In the genomic region with DNA sequence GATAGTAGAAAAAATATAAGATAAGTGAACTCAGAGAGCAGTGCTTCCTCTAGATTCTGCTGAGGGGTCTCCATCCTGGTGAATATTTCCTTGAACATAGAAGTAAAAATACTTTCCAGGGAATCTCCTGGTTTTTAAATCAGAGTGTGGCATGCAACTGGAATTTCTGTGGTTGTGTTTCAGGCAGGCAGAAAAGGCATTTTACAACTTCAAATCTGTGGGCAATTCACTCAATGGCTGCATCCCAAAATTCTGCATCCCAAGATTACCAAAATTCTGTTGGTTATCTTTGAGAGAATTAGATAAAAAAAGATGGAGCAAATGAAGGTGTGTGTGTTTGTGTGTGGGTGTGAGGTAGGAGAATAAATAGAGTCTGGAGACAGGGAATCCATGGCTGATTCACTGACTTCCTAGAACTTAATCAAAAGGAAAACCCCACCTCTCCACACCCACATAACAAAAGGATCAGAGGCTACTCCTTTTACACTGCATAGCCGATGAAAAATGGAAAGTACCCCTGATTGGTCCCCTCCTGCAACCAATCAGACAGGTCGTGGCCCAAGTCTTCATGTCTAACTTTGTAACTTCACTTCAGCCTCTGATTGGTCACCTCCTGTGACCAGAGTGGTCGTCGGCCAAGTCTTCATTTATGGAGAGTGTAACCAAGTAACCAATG, we compare ENCODE assay signal across 31 cellular contexts.
DNase-seq lines count a peak whose midpoint lies in the region; ATAC-seq, FAIRE-seq and TF ChIP-seq lines count a peak whose summit lies in the region.
"Had no signal": no experiment of that assay in that cellular context is flagged by ENCODE, and none has a peak within 500 bp of the region (broad histone marks: within the 10 kb centered on the region; RNA-seq: fewer than 3 reads in every experiment).

No MANE protein-coding gene starts in this region.

- WGBS in heart left ventricle, 4 donors: 83 to 87% (median 85%) methylated on average over 4 of the region's 4 CpGs

- FAIRE-seq in bronchial epithelial cell (lab: Jason Lieb, UNC): no peak
- FAIRE-seq: H54, pancreas, urothelium cell line had no signal

- H3K36me3 Mint-ChIP-seq in type B pancreatic cell: peaks cover 9% of the 10 kb centered on the region

- H3K27me3 Mint-ChIP-seq in type B pancreatic cell: no peaks in the 10 kb centered on the region
- H3K27me3 Mint-ChIP-seq: stimulated activated naive B cell treated with anti-CD40 and anti-IgM and Interleukin-4, amounts not matched to agents 10 μg/mL and 1 μg/mL and 100 μg/mL, for 72 hours had no signal

- peak overlapping the region; percentile 96 for H3K27ac Mint-ChIP-seq in type B pancreatic cell
- H3K27ac Mint-ChIP-seq: activated CD4-positive, alpha-beta T cell treated with anti-CD3 and anti-CD28 coated beads for 36 hours; activated T-helper 2 cell treated with anti-CD3 and anti-CD28 coated beads, Interferon-gamma antibody, Interleukin-2, Interleukin-4, amounts not matched to agents 10 μg/mL and 5 μg/mL and 100 μg/mL, durations not matched to agents 14 hours and 24 hours and 36 hours; stimulated activated naive B cell treated with anti-CD40 and anti-IgM and Interleukin-4, amounts not matched to agents 10 μg/mL and 1 μg/mL and 100 μg/mL, for 72 hours had no signal

- peaks cover 13% of the 10 kb centered on the region for H3K4me1 Mint-ChIP-seq in type B pancreatic cell (ENCODE audit: unreplicated experiment)
- H3K4me1 Mint-ChIP-seq: nephron had no signal

- intact Hi-C loops in heart left ventricle (cut with DNase I): no loop called here
- intact Hi-C loops in cardiac septum (cut with DNase I): loop anchor here (5.0 kb wide), 1 partner anchor 53 kb away; no protein-coding TSS in a partner anchor

- peaks cover 0 to 8% (median 0%) of the 10 kb centered on the region in 12 donors for H3K9me3 ChIP-seq in heart left ventricle
- H3K9me3 ChIP-seq: gastroesophageal sphincter, pancreas had no signal

- TF ChIP-seq POLR2A in heart left ventricle (IDR thresholded peaks at IDR 0.05): no peak

- H3K9me3 Mint-ChIP-seq in type B pancreatic cell: no peaks in the 10 kb centered on the region

- H3K4me1 ChIP-seq in heart left ventricle: peaks cover 0 to 13% (median 4%) of the 10 kb centered on the region in 12 donors
- H3K4me1 ChIP-seq: gastroesophageal sphincter, pancreas had no signal

- H3K36me3 ChIP-seq in heart left ventricle (no peaks in the 10 kb centered on the region), bronchial epithelial cell (ENCODE audit: control insufficient read depth, insufficient read depth, low read length) (no peaks in the 10 kb centered on the region)
- H3K36me3 ChIP-seq: gastroesophageal sphincter, pancreas had no signal

- ATAC-seq in heart left ventricle (peak in 2 of 4 donors; percentile 51 to 75), GM19467 (IDR thresholded peaks at IDR 0.05; ENCODE audit: unreplicated experiment) (no peak), GM21447 (IDR thresholded peaks at IDR 0.05; ENCODE audit: unreplicated experiment) (no peak)
- ATAC-seq: activated CD4-positive, alpha-beta T cell treated with anti-CD3 and anti-CD28 coated beads for 36 hours; gastroesophageal sphincter; mucosa of descending colon; pancreas; stimulated activated naive B cell treated with anti-CD40 and anti-IgM and Interleukin-4, amounts not matched to agents 10 μg/mL and 1 μg/mL and 100 μg/mL, for 72 hours had no signal

- peak overlapping the region in 9 of 12 donors; percentile 12 to 74 (median 54) for H3K27ac ChIP-seq in heart left ventricle
- H3K27ac ChIP-seq: gastroesophageal sphincter, hepatocyte, pancreas had no signal

- TF ChIP-seq CTCF in heart left ventricle (IDR thresholded peaks at IDR 0.05): no peak
- no peak for TF ChIP-seq CTCF in bronchial epithelial cell (IDR thresholded peaks at IDR 0.05; ENCODE audit: insufficient read depth, low read length, severe bottlenecking)
- no peak for TF ChIP-seq CTCF in fibroblast of the aortic adventitia (IDR thresholded peaks at IDR 0.05; ENCODE audit: insufficient read depth, low read length)
- no peak for TF ChIP-seq CTCF in type B pancreatic cell (conservative IDR thresholded peaks at IDR 0.05)

- no peak for DNase-seq in heart left ventricle
- DNase-seq in cardiac septum (ENCODE audit: low spot score): no peak
- DNase-seq in bronchial epithelial cell (ENCODE audit: low read depth): peak; percentile 61
- DNase-seq in fibroblast of the aortic adventitia (ENCODE audit: low read depth): peak; percentile 32
- no peak for DNase-seq in type B pancreatic cell (ENCODE audit: extremely low spot score, unreplicated experiment)
- no peak for DNase-seq in SKM-1 (lab: John Stamatoyannopoulos, UW; ENCODE audit: unreplicated experiment)
- DNase-seq: activated CD4-positive, alpha-beta T cell treated with anti-CD3 and anti-CD28 coated beads for 36 hours; activated CD8-positive, alpha-beta memory T cell treated with anti-CD3 and anti-CD28 coated beads for 24 hours; activated naive CD4-positive, alpha-beta T cell treated with anti-CD3 and anti-CD28 coated beads, Interleukin-2, amount 50 U/mL, for 16 hours; activated T-cell treated with anti-CD3 and anti-CD28 coated beads for 4 hours; effector CD4-positive, alpha-beta T cell; erythroblast; mucosa of descending colon; NCI-H1436; NCI-H2081 treated with DMSO at 0.1 percent for 48 hours; NCI-H526 treated with DMSO at 0.1 percent for 48 hours; NK-92 treated with Interleukin-12 subunit alpha and Interleukin-12 subunit beta, amount 100 ng/mL, for 24 hours; pancreas; stimulated activated naive B cell treated with anti-CD40 and anti-IgM and Interleukin-4, amounts not matched to agents 10 μg/mL and 1 μg/mL and 100 μg/mL, for 72 hours; SW 1271 had no signal

- H3K4me3 Mint-ChIP-seq in type B pancreatic cell: no peak overlapping the region
- H3K4me3 Mint-ChIP-seq: activated CD4-positive, alpha-beta T cell treated with anti-CD3 and anti-CD28 coated beads for 36 hours; CD4-positive, CD25-positive, alpha-beta regulatory T cell; nephron; stimulated activated naive B cell treated with anti-CD40 and anti-IgM and Interleukin-4, amounts not matched to agents 10 μg/mL and 1 μg/mL and 100 μg/mL, for 72 hours had no signal

- no peak overlapping the region for H3K4me3 ChIP-seq in heart left ventricle
- no peak overlapping the region for H3K4me3 ChIP-seq in bronchial epithelial cell (ENCODE audit: low read depth, low read length)
- H3K4me3 ChIP-seq in fibroblast of the aortic adventitia (ENCODE audit: low read depth, low read length): no peak overlapping the region
- H3K4me3 ChIP-seq: gastroesophageal sphincter, hepatocyte, lung, mucosa of descending colon, pancreas, skin epidermis had no signal

- H3K27me3 ChIP-seq in heart left ventricle (no peaks in the 10 kb centered on the region), bronchial epithelial cell (ENCODE audit: control insufficient read depth, insufficient read depth, low read length) (no peaks in the 10 kb centered on the region)
- H3K27me3 ChIP-seq: gastroesophageal sphincter, hepatocyte, pancreas had no signal

Comparison
In these comparisons a context has a peak if more than half of its experiments do, and no peak if none do; other contexts are left out.
1. DNase-seq: peak in bronchial epithelial cell (single experiment) and fibroblast of the aortic adventitia (single experiment); none in heart left ventricle (0 of 5), cardiac septum (single experiment), type B pancreatic cell (single experiment) and SKM-1 (single experiment).